Comparison of ENCODE assay signal across 1 cellular context in genomic region chr2:177906041-177906718, GRCh38.
TF ChIP-seq lines count a peak whose summit lies in the region.

No MANE protein-coding gene starts in this region.

TF ChIP-seq in HepG2, 621 proteins besides CTCF, POLR2A, EP300 and RAD21 (continued from another document):
- peak; percentile 34 for TF ChIP-seq ZNF687 (CRISPR knock-in tag; IDR thresholded peaks at IDR 0.05)
- peak; percentile 69; the same call in 1 of the 2 replicates for TF ChIP-seq KDM2A (CRISPR knock-in tag; IDR thresholded peaks at IDR 0.05; ENCODE audit: borderline replicate concordance, low read depth)
- no peak for TF ChIP-seq ZNF225 (CRISPR knock-in tag; IDR thresholded peaks at IDR 0.05)
- TF ChIP-seq ESRRA (CRISPR knock-in tag; IDR thresholded peaks at IDR 0.05; ENCODE audit: low read depth) = 0 out of 2 replicates have a peak, but pooled peaks have one; percentile 36
- no peak for TF ChIP-seq HDAC6 (IDR thresholded peaks at IDR 0.05; ENCODE audit: low read depth, low read length)
- TF ChIP-seq ELF3 (CRISPR knock-in tag; IDR thresholded peaks at IDR 0.05) = 0 out of 2 replicates have a peak, but pooled peaks have one; percentile 10
- peak; percentile 46 to 72; a peak in 2 of 4 replicates for TF ChIP-seq HMGXB4 (CRISPR knock-in tag; IDR thresholded peaks at IDR 0.05; ENCODE audit: borderline replicate concordance in 1 of 2, low read depth in 1 of 2)
- no peak for TF ChIP-seq ZNF451 (CRISPR knock-in tag; IDR thresholded peaks at IDR 0.05)
- 0 out of 2 replicates have a peak, but pooled peaks have one; percentile 11 for TF ChIP-seq NCOA2 (CRISPR knock-in tag; IDR thresholded peaks at IDR 0.05)
- peak; percentile 41 for TF ChIP-seq YY1 (IDR thresholded peaks at IDR 0.05; ENCODE audit: insufficient read depth, insufficient replicate concordance, low read depth, low read length)
- TF ChIP-seq TGIF2 (CRISPR knock-in tag; IDR thresholded peaks at IDR 0.05) = 0 out of 2 replicates have a peak, but pooled peaks have one; percentile 7
- TF ChIP-seq KAT8 (CRISPR knock-in tag; IDR thresholded peaks at IDR 0.05) = 0 out of 2 replicates have a peak, but pooled peaks have one; percentile 36
- TF ChIP-seq ZNF230 (CRISPR knock-in tag; IDR thresholded peaks at IDR 0.05) = no peak
- TF ChIP-seq MIER3 (CRISPR knock-in tag; IDR thresholded peaks at IDR 0.05; ENCODE audit: borderline replicate concordance) = 0 out of 2 replicates have a peak, but pooled peaks have one; percentile 57
- 0 out of 2 replicates have a peak, but pooled peaks have one; percentile 23 for TF ChIP-seq BHLHE40 (IDR thresholded peaks at IDR 0.05; ENCODE audit: low read length)
- TF ChIP-seq NR1H2 (CRISPR knock-in tag; IDR thresholded peaks at IDR 0.05; ENCODE audit: borderline replicate concordance, low read depth) = no peak
- no peak for TF ChIP-seq PCBP2 (optimal IDR thresholded peaks at IDR 0.05; ENCODE audit: low read depth, low read length, poor library complexity, severe bottlenecking)
- 0 out of 2 replicates have a peak, but pooled peaks have one; percentile 47 for TF ChIP-seq IRF9 (CRISPR knock-in tag; IDR thresholded peaks at IDR 0.05; ENCODE audit: borderline replicate concordance)
- TF ChIP-seq LRRFIP1 (CRISPR knock-in tag; conservative IDR thresholded peaks at IDR 0.05) = no peak
- peak; percentile 60; the same call in 1 of the 2 replicates for TF ChIP-seq ZBTB38 (CRISPR knock-in tag; IDR thresholded peaks at IDR 0.05)
- TF ChIP-seq ZNF574 (CRISPR knock-in tag; IDR thresholded peaks at IDR 0.05) = peak; percentile 61
- TF ChIP-seq SMC3 (IDR thresholded peaks at IDR 0.05; ENCODE audit: low read length) = peak; percentile 74
- TF ChIP-seq GMEB2 (CRISPR knock-in tag; IDR thresholded peaks at IDR 0.05; ENCODE audit: low read depth) = peak; percentile 79
- TF ChIP-seq MEF2D (CRISPR knock-in tag; IDR thresholded peaks at IDR 0.05) = no peak
- TF ChIP-seq DNMT1 (CRISPR knock-in tag; IDR thresholded peaks at IDR 0.05) = 0 out of 2 replicates have a peak, but pooled peaks have one; percentile 40
- TF ChIP-seq ZFP90 (CRISPR knock-in tag; IDR thresholded peaks at IDR 0.05; ENCODE audit: borderline replicate concordance) = 0 out of 2 replicates have a peak, but pooled peaks have one; percentile 29
- no peak for TF ChIP-seq ZNF790 (CRISPR knock-in tag; IDR thresholded peaks at IDR 0.05; ENCODE audit: borderline replicate concordance)
- 0 out of 2 replicates have a peak, but pooled peaks have one; percentile 48 for TF ChIP-seq IRF2 (CRISPR knock-in tag; IDR thresholded peaks at IDR 0.05)
- TF ChIP-seq ZMYM4 (CRISPR knock-in tag; IDR thresholded peaks at IDR 0.05) = peak; percentile 70; the same call in 1 of the 2 replicates
- TF ChIP-seq KDM5B (CRISPR knock-in tag; IDR thresholded peaks at IDR 0.05; ENCODE audit: borderline replicate concordance) = 0 out of 2 replicates have a peak, but pooled peaks have one; percentile 40
- 0 out of 2 replicates have a peak, but pooled peaks have one; percentile 32 for TF ChIP-seq ZBTB26 (CRISPR knock-in tag; IDR thresholded peaks at IDR 0.05; ENCODE audit: borderline replicate concordance)
